1 cellular context compared by ENCODE assay signal in the genomic region with DNA sequence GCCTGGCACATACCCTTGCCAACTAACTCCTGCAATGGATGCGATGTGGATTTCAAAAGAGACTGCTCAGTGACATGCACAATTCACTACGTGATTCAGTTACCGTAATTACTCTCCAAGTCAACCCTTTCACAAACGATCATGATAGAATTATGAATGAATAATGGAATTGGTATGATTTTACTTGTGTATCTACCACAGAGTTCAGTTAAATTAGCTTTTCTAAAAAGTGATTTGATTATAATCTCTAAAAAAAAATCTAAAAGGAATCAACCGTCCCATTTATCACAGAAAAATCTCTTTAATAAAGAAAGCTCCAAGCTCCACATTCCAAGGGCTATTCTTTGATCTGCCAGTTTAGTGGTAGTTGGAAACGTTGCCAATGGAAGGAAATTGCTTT.
TF ChIP-seq lines count a peak whose summit lies in the region.

No MANE protein-coding gene starts in this region.

TF ChIP-seq in endothelial cell of umbilical vein, 7 proteins besides CTCF, POLR2A, EP300 and RAD21 (continued from another document):
- TF ChIP-seq FOS (IDR thresholded peaks at IDR 0.05; ENCODE audit: borderline replicate concordance, insufficient read depth, low read length) (no peak), MYC (IDR thresholded peaks at IDR 0.05; ENCODE audit: low read depth, low read length) (no peak), POLR2AphosphoS5 (IDR thresholded peaks at IDR 0.05; ENCODE audit: insufficient read depth, low read depth, low read length) (no peak), GATA2 (IDR thresholded peaks at IDR 0.05; ENCODE audit: insufficient read depth, insufficient read length, low read depth, low read length) (no peak)
